12 cellular contexts compared by ENCODE assay signal in the genomic region with DNA sequence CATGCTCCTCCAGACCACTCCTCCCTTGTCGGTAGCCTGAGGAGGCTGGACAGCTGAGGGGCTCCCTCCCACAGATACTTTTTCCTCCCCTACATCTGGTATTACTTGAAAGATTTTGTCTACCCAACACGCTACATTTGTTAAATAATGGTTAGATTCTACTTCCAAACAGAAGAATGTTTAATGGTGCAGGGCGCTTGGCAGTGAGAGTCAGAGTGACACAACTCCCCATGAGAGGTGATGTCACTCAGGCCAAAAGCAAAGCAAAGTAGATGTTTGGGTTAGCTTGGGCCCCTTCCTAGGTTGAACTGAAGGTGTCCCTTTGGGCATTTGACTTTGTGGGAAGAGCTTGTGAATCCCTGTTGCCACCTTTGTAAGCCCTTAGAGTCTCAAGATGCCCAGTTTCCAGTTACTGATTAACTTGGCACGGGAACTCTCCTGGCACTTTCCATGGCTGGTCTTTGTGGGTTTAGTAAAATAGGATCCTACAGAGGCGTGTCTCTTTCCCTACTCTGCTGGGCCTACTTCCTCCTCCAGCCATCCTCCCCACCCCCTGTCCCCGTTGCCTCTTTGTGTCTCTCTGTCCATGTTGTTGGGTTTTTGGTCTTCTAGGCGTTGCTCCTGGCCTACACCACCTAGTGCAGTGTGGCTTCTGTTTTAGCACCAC. TPM values are rescaled to one million over a fixed set of nuclear protein-coding genes. Genes with fewer than 3 reads are reported as not detected.
A peak's percentile ranks its signal among the peaks of the same experiment; 100 is the strongest.
DNase-seq lines count a peak whose midpoint lies in the region; ATAC-seq, FAIRE-seq and TF ChIP-seq lines count a peak whose summit lies in the region.
"Had no signal": no experiment of that assay in that cellular context is flagged by ENCODE, and none has a peak within 500 bp of the region (broad histone marks: within the 10 kb centered on the region; RNA-seq: fewer than 3 reads in every experiment).

No MANE protein-coding gene starts in this region.

- no peak for TF ChIP-seq RAD21 in HepG2 (CRISPR knock-in tag; IDR thresholded peaks at IDR 0.05)

- CTCF ChIA-PET in PC-3 (lab: Charles Lee), result no interaction called here
- CTCF ChIA-PET in HepG2 (lab: Yijun Ruan, JAX; ENCODE audit: low intra/inter-chr PET ratio, low total read pairs), result no interaction called here

- no peaks in the 10 kb centered on the region for H3K9me2 ChIP-seq in PC-3 (replicated peaks; ENCODE audit: low read length)

- intact Hi-C loops in PC-3 (cut with micrococcal nuclease) (loop anchor here (5.0 kb wide), 1 partner anchor 378 kb away; no protein-coding TSS in a partner anchor), HepG2 (cut with micrococcal nuclease; ENCODE audit: unreplicated experiment) (no loop called here)

- no peaks in the 10 kb centered on the region for H3K9me3 Mint-ChIP-seq in activated T-cell treated with anti-CD3 and anti-CD28 coated beads, Interleukin-2, amount 50 U/mL, for 24 hours
- H3K9me3 Mint-ChIP-seq: T-cell had no signal

- H3K4me3 Mint-ChIP-seq in activated T-cell treated with anti-CD3 and anti-CD28 coated beads, Interleukin-2, amount 50 U/mL, for 24 hours, result peak overlapping the region; percentile 2

- no peak for FAIRE-seq in HepG2 (lab: Jason Lieb, UNC)

- no peak overlapping the region for H3K27ac Mint-ChIP-seq in activated T-cell treated with anti-CD3 and anti-CD28 coated beads, Interleukin-2, amount 50 U/mL, for 24 hours

- no peak overlapping the region for H3K9ac ChIP-seq in PC-3 (ENCODE audit: low read length)
- no peak overlapping the region for H3K9ac ChIP-seq in HepG2 (ENCODE audit: insufficient read depth, low read depth, low read length)

- H3F3A ChIP-seq in PC-3 (ENCODE audit: low read length, unreplicated experiment), result no peaks in the 10 kb centered on the region

- peaks cover 50% of the 10 kb centered on the region for H3K4me1 Mint-ChIP-seq in activated T-cell treated with anti-CD3 and anti-CD28 coated beads, Interleukin-2, amount 50 U/mL, for 24 hours (ENCODE audit: low read depth)

- H3K4me3 ChIP-seq in PC-3 (ENCODE audit: low read length) (no peak overlapping the region), HepG2 (replicated peaks in 1 of 3; ENCODE audit: insufficient read depth in 1 of 3, low read depth in 2 of 3, low read length in 3 of 3) (no peak overlapping the region), suprapubic skin (no peak overlapping the region)

- H3K27ac ChIP-seq in PC-3 (ENCODE audit: low read length) (no peak overlapping the region), HepG2 (ENCODE audit: extremely low read length, insufficient read depth, low read length) (no peak overlapping the region), suprapubic skin (peak overlapping the region; percentile 28)

- H3K27me3 ChIP-seq in PC-3 (ENCODE audit: low read length), result no peaks in the 10 kb centered on the region
- no peaks in the 10 kb centered on the region for H3K27me3 ChIP-seq in HepG2 (ENCODE audit: control insufficient read depth in 1 of 2, insufficient read depth in 2 of 2, low read length in 2 of 2)
- no peaks in the 10 kb centered on the region for H3K27me3 ChIP-seq in suprapubic skin

- no peak for DNase-seq in activated T-cell treated with anti-CD3 and anti-CD28 coated beads, Interleukin-2, amount 50 U/mL, for 24 hours
- no peak for DNase-seq in activated T-cell treated with anti-CD3 and anti-CD28 coated beads, Interleukin-2, amount 50 U/mL, for 48 hours
- DNase-seq in PC-3, result no peak
- peak; percentile 16 for DNase-seq in HepG2 (ENCODE audit: low spot score)
- DNase-seq in suprapubic skin (ENCODE audit: low spot score in 2 of 2), result no peak
- no peak for DNase-seq in GM19238 (ENCODE audit: insufficient read length, low spot score)
- DNase-seq: activated T-cell treated with anti-CD3 and anti-CD28 coated beads for 4 hours; NCI-H774; stimulated activated CD4-positive, alpha-beta T cell treated with anti-CD3 and anti-CD28 coated beads, Interleukin-1b, Interleukin-23, amount 100 ng/mL, for 48 hours had no signal

- BruUV-seq in PC-3 (replicated peaks; lab: Mats Ljungman, UMichigan) (no TSS peak), HepG2 (replicated peaks; lab: Mats Ljungman, UMichigan) (no TSS peak)

- WGBS in HepG2 (ENCODE audit: low lambda C conversion rate), result 84% methylated on average over 7 of the region's 7 CpGs
- WGBS in suprapubic skin, result 68% methylated on average over 7 of the region's 7 CpGs

- H3K4me2 ChIP-seq in PC-3 (ENCODE audit: low read length), result peak overlapping the region; percentile 91; the same call in 1 of the 2 replicates
- peak overlapping the region; percentile 38 for H3K4me2 ChIP-seq in HepG2 (ENCODE audit: low read depth, low read length)

- H3K4me1 ChIP-seq in PC-3 (ENCODE audit: insufficient read depth, low read length), result peaks cover 36% of the 10 kb centered on the region
- peaks cover 61% of the 10 kb centered on the region for H3K4me1 ChIP-seq in HepG2 (ENCODE audit: insufficient read depth, low read length)
- peaks cover 86% of the 10 kb centered on the region for H3K4me1 ChIP-seq in suprapubic skin

- in situ Hi-C loops in HepG2 (cut with HindIII; ENCODE audit: extremely low pct_ligation_motif_present, low pct_unique_long_range_greater_than_20kb), result no loop called here

- no peak for TF ChIP-seq EP300 in HepG2 (IDR thresholded peaks at IDR 0.05; ENCODE audit: low read depth in 2 of 2, low read length in 2 of 2)
- TF ChIP-seq EP300 in HepG2 (CRISPR knock-in tag; IDR thresholded peaks at IDR 0.05; ENCODE audit: borderline replicate concordance), result no peak
- TF ChIP-seq EP300 in suprapubic skin (IDR thresholded peaks at IDR 0.05), result no peak

- TF ChIP-seq POLR2A in HepG2 (IDR thresholded peaks at IDR 0.05; ENCODE audit: insufficient read depth in 1 of 2, low read depth in 2 of 2, low read length in 2 of 2), result no peak
- TF ChIP-seq POLR2A in suprapubic skin (IDR thresholded peaks at IDR 0.05), result no peak

- no peaks in the 10 kb centered on the region for H3K27me3 Mint-ChIP-seq in activated T-cell treated with anti-CD3 and anti-CD28 coated beads, Interleukin-2, amount 50 U/mL, for 24 hours
- H3K27me3 Mint-ChIP-seq: T-cell had no signal

- H3K79me2 ChIP-seq in PC-3 (ENCODE audit: low read length) (peaks cover 99% of the 10 kb centered on the region), HepG2 (ENCODE audit: insufficient read depth, low read length) (peaks cover 79% of the 10 kb centered on the region)

- POLR2A ChIA-PET in PC-3 (lab: Charles Lee; ENCODE audit: unreplicated experiment), result interaction anchor here (0.6 kb wide), 1 partner anchor 25 kb away, joined by 3 read pairs; no protein-coding TSS in a partner anchor
- POLR2A ChIA-PET in HepG2 (lab: Yijun Ruan, JAX), result interaction anchor here (1.2 to 1.4 kb wide), 3 partner anchors 18 to 60 kb away, joined by 4 to 5 read pairs (median 5); no protein-coding TSS in a partner anchor

- TF ChIP-seq CTCF in PC-3 (conservative IDR thresholded peaks at IDR 0.05; ENCODE audit: low read depth, low read length), result no peak
- no peak for TF ChIP-seq CTCF in HepG2 (CRISPR knock-in tag; IDR thresholded peaks at IDR 0.05)
- no peak for TF ChIP-seq CTCF in suprapubic skin (IDR thresholded peaks at IDR 0.05)

- no peak overlapping the region for H2AFZ ChIP-seq in PC-3 (ENCODE audit: low read length)
- no peak overlapping the region for H2AFZ ChIP-seq in HepG2 (ENCODE audit: low read length)

- H3K36me3 Mint-ChIP-seq in activated T-cell treated with anti-CD3 and anti-CD28 coated beads, Interleukin-2, amount 50 U/mL, for 24 hours (ENCODE audit: low read depth), result peaks cover 77% of the 10 kb centered on the region

- no peak for ATAC-seq in PC-3
- ATAC-seq in HepG2, result no peak; the same call in 2 of the 3 replicates
- no peak for ATAC-seq in GM21825 (IDR thresholded peaks at IDR 0.05; ENCODE audit: unreplicated experiment)
- no peak for ATAC-seq in HG02642 (IDR thresholded peaks at IDR 0.05; ENCODE audit: poor library complexity, unreplicated experiment)

- H3K9me3 ChIP-seq in PC-3 (ENCODE audit: low read length) (no peaks in the 10 kb centered on the region), HepG2 (ENCODE audit: low read length) (no peaks in the 10 kb centered on the region), suprapubic skin (no peaks in the 10 kb centered on the region)

- H3K36me3 ChIP-seq in PC-3 (ENCODE audit: low read depth, low read length) (peaks cover 14% of the 10 kb centered on the region; the same call in 1 of the 2 replicates), HepG2 (replicated peaks in 1 of 2; ENCODE audit: control insufficient read depth in 1 of 2, insufficient read depth in 2 of 2, low read length in 2 of 2) (peaks cover 5 to 24% of the 10 kb centered on the region in 2 experiments), suprapubic skin (peaks cover 7% of the 10 kb centered on the region)

- H4K20me1 ChIP-seq in PC-3 (ENCODE audit: low read length) (peaks cover 54% of the 10 kb centered on the region), HepG2 (ENCODE audit: insufficient read depth, low read length) (peaks cover 6% of the 10 kb centered on the region; the same call in 1 of the 2 replicates)

TF ChIP-seq in HepG2, 621 proteins besides CTCF, POLR2A, EP300 and RAD21 (continues in another document):
- no peak for TF ChIP-seq PAWR (CRISPR knock-in tag; IDR thresholded peaks at IDR 0.05; ENCODE audit: borderline replicate concordance)

RNA-seq across cellular contexts. Expression of gene LIMD1, which starts 5.6 kb away (rescaled TPM):
- 37.1 and 42.7 TPM in 2 replicates for total RNA-seq in PC-3 (2014; rRNA removed)
- total RNA-seq in HepG2 (2016; rRNA removed; fragmentation: Illumina TruSeq; extraction: Trizol), result 11.1 and 13.0 TPM in 2 replicates
- total RNA-seq in HepG2 (2016; cell fraction: cytosol; rRNA removed; fragmentation: Illumina TruSeq; extraction: Trizol; ENCODE audit: low read depth), result 1.4 and 1.5 TPM in 2 replicates
- total RNA-seq in HepG2 (2016; cell fraction: insoluble cytoplasmic fraction; rRNA removed; fragmentation: Illumina TruSeq; extraction: Trizol), result 9.8 and 12.1 TPM in 2 replicates
- 5.3 and 6.4 TPM in 2 replicates for total RNA-seq in HepG2 (2016; cell fraction: membrane; rRNA removed; fragmentation: Illumina TruSeq; extraction: Trizol)
- 11.9 and 15.6 TPM in 2 replicates for total RNA-seq in HepG2 (2016; cell fraction: nucleus; rRNA removed; fragmentation: Illumina TruSeq; extraction: Trizol)
- polyA plus RNA-seq in HepG2 (2011; rRNA removed), result 16.4 and 18.7 TPM in 2 replicates
- polyA plus RNA-seq in HepG2 (2011; cell fraction: cytosol; rRNA removed), result 7.1 and 7.2 TPM in 2 replicates
- polyA plus RNA-seq in HepG2 (2011; cell fraction: nucleus; rRNA removed), result 42.2 and 53.6 TPM in 2 replicates
- 4.4 and 6.9 TPM in 2 replicates for polyA plus RNA-seq in HepG2 (2012)
- 0.43 and 0.62 TPM in 2 replicates for polyA plus RNA-seq in HepG2 (2016; cell fraction: cytosol; fragmentation: Illumina TruSeq; extraction: Trizol; ENCODE audit: low read depth)
- 5.8 and 6.2 TPM in 2 replicates for polyA plus RNA-seq in HepG2 (2016; cell fraction: insoluble cytoplasmic fraction; fragmentation: Illumina TruSeq; extraction: Trizol; ENCODE audit: low read depth)
- 1.7 TPM in 2 replicates for polyA plus RNA-seq in HepG2 (2016; cell fraction: membrane; fragmentation: Illumina TruSeq; extraction: Trizol; ENCODE audit: low read depth)
- 17.4 and 18.9 TPM in 2 replicates for polyA plus RNA-seq in HepG2 (2016; cell fraction: nucleus; fragmentation: Illumina TruSeq; extraction: Trizol; ENCODE audit: insufficient read depth, low read depth)
- polyA minus RNA-seq in HepG2 (2011; rRNA and poly(A)+ RNA removed; ENCODE audit: low replicate concordance), result 55.2 and 75.7 TPM in 2 replicates
- polyA minus RNA-seq in HepG2 (2011; cell fraction: cytosol; rRNA and poly(A)+ RNA removed), result 11.3 and 16.1 TPM in 2 replicates
- 27.0 and 32.6 TPM in 2 replicates for polyA minus RNA-seq in HepG2 (2011; cell fraction: nucleus; rRNA and poly(A)+ RNA removed)
- total RNA-seq in suprapubic skin, result 10 to 100 TPM; 16.6 to 55.4 (median 26.3) TPM
